Comparison of ENCODE assay signal across 9 cellular contexts in the genomic region with DNA sequence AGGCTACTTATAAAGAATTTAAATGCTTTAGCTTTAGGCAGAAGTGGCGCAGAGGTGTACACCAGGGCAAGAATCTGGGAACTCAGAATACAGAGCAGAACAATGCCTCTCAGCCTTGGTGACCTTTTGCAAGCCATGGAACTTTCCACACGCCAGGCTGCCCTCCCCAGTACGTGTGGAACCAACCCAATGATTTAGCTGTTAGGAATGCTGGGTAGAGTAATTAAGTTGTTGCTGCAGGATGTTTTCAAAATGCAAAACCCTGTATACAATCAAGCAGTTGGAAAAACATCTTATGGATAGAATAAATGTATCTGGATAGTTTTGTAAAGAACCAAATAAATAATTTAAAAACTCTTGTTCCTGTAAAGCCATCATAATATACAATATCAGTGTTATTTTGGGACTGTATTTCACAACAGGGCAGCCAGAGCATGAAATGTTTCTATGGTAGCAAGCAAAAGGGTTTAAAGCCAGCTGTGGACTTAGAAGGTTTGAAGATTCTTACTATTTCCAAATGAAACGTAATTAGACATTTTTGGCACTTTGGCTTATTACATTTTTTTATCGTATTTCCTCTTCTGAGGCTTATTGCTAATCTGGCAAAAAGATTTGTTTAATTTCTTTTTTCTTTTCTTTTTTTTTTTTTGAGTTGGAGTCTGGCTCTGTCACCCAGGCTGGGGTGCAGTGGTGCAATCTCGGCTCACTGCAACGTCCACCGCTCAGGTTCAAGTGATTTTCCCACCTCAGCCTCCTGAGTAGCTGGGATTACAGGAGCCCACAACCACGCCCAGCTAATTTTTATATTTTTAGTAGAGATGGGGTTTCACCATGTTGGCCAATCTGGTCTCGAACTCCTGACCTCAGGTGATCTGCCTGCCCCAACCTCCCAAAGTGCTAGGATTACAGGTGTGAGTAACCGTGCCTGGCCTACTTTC. TPM values are rescaled to one million over a fixed set of nuclear protein-coding genes. Genes with fewer than 3 reads are reported as not detected.
A peak's percentile ranks its signal among the peaks of the same experiment; 100 is the strongest.
DNase-seq lines count a peak whose midpoint lies in the region; ATAC-seq, FAIRE-seq and TF ChIP-seq lines count a peak whose summit lies in the region.
"Had no signal": no experiment of that assay in that cellular context is flagged by ENCODE, and none has a peak within 500 bp of the region (broad histone marks: within the 10 kb centered on the region; RNA-seq: fewer than 3 reads in every experiment).

No MANE protein-coding gene starts in this region.

- FAIRE-seq in HTR-8/SVneo (lab: Jason Lieb, UNC): peak; percentile 99
- no peak for FAIRE-seq in bronchial epithelial cell (lab: Jason Lieb, UNC)

- H3K27ac ChIP-seq in spleen: peak overlapping the region in 6 of 8 donors; percentile 21 to 54 (median 38)

- DNase-seq in HTR-8/SVneo (ENCODE audit: insufficient read length, low spot score) (peak; percentile 94), bronchial epithelial cell (ENCODE audit: low read depth) (peak; percentile 76), kidney glomerular epithelial cell (lab: John Stamatoyannopoulos, UW) (peak; percentile 67), spleen (no peak), T-cell (no peak), NCI-H510A (lab: John Stamatoyannopoulos, UW) (no peak), NCI-H2107 treated with DMSO at 0.1 percent for 48 hours (lab: John Stamatoyannopoulos, UW; ENCODE audit: unreplicated experiment) (no peak), DMS 273 (lab: John Stamatoyannopoulos, UW; ENCODE audit: unreplicated experiment) (no peak)

- H3K27me3 Mint-ChIP-seq in T-cell: peaks cover 0 to 5% of the 10 kb centered on the region in 2 donors

- H3K4me3 ChIP-seq in bronchial epithelial cell (ENCODE audit: low read depth, low read length): no peak overlapping the region
- no peak overlapping the region for H3K4me3 ChIP-seq in spleen

- ATAC-seq in T-cell (replicated peaks in 1 of 4): no peak

- H3K27me3 ChIP-seq in bronchial epithelial cell (ENCODE audit: control insufficient read depth, insufficient read depth, low read length): no peaks in the 10 kb centered on the region
- H3K27me3 ChIP-seq in spleen (replicated peaks in 1 of 7): no peaks in the 10 kb centered on the region

- H3K9me3 ChIP-seq in spleen: no peaks in the 10 kb centered on the region

- no peaks in the 10 kb centered on the region for H3K36me3 Mint-ChIP-seq in T-cell
- H3K36me3 Mint-ChIP-seq: memory B cell had no signal

- no peak for TF ChIP-seq CTCF in bronchial epithelial cell (IDR thresholded peaks at IDR 0.05; ENCODE audit: insufficient read depth, low read length, severe bottlenecking)
- TF ChIP-seq CTCF in spleen (IDR thresholded peaks at IDR 0.05 in 8 of 11, conservative IDR thresholded peaks at IDR 0.05 in 3 of 11): no peak

- no peak overlapping the region for H3K27ac Mint-ChIP-seq in T-cell
- H3K27ac Mint-ChIP-seq: memory B cell had no signal

- no peaks in the 10 kb centered on the region for H3K4me1 Mint-ChIP-seq in T-cell
- H3K4me1 Mint-ChIP-seq: memory B cell had no signal

- H3K9me3 Mint-ChIP-seq in T-cell: no peaks in the 10 kb centered on the region
- H3K9me3 Mint-ChIP-seq: memory B cell had no signal

- WGBS in spleen, 5 donors: 75 to 89% (median 86%) methylated on average over 11 of the region's 11 CpGs

- POLR2A ChIA-PET in T-cell (lab: Charles Lee): no interaction called here

- TF ChIP-seq POLR2A in spleen (IDR thresholded peaks at IDR 0.05): no peak

- CTCF ChIA-PET in T-cell (lab: Charles Lee): interaction anchor here (0.7 kb wide), 2 partner anchors 22 to 294 kb away, joined by 4 read pairs; no protein-coding TSS in a partner anchor

- no peak overlapping the region for H3K4me3 Mint-ChIP-seq in T-cell
- H3K4me3 Mint-ChIP-seq: memory B cell had no signal

- H3K36me3 ChIP-seq in bronchial epithelial cell (ENCODE audit: control insufficient read depth, insufficient read depth, low read length): no peaks in the 10 kb centered on the region
- no peaks in the 10 kb centered on the region for H3K36me3 ChIP-seq in spleen

- intact Hi-C loops in spleen (cut with DNase I; ENCODE audit: low total_unique reads): no loop called here

- peaks cover 0 to 8% (median 6%) of the 10 kb centered on the region in 6 donors for H3K4me1 ChIP-seq in spleen

RNA-seq across cellular contexts. Expression of a gene that starts 19.6 kb away (rescaled TPM):
- 0.51 and 1.1 TPM in 2 replicates for total RNA-seq in bronchial epithelial cell
- 1 to 10 TPM in 2 of 7 donors, under 1 TPM in 3, not detected in 2; 0.30 to 1.1 (median 0.72) TPM for total RNA-seq in spleen
- polyA plus RNA-seq in spleen: under 1 TPM; 0.26 to 0.48 (median 0.36) TPM
- total RNA-seq in T-cell: not detected

RNA-seq across cellular contexts. Expression of a gene that starts 28.8 kb away (rescaled TPM):
- 1.6 and 4.2 TPM in 2 replicates for total RNA-seq in bronchial epithelial cell
- 10 to 100 TPM; 15.2 to 53.8 (median 31.4) TPM for total RNA-seq in spleen
- polyA plus RNA-seq in spleen: 10 to 100 TPM in 1 of 3 donors, 1 to 10 TPM in 2; 3.9 to 10.8 (median 6.0) TPM
- 1 to 10 TPM; 1.2 to 2.7 (median 2.1) TPM for total RNA-seq in T-cell

Comparison
In these comparisons a context has a peak if more than half of its experiments do, and no peak if none do; other contexts are left out.
1. DNase-seq: peak in HTR-8/SVneo (single experiment), bronchial epithelial cell (single experiment) and kidney glomerular epithelial cell (single experiment); none in spleen (single experiment), T-cell (0 of 34), NCI-H510A (single experiment), NCI-H2107 treated with DMSO at 0.1 percent for 48 hours (single experiment) and DMS 273 (single experiment).